Comparison of ENCODE assay signal across 8 cellular contexts in the genomic region with DNA sequence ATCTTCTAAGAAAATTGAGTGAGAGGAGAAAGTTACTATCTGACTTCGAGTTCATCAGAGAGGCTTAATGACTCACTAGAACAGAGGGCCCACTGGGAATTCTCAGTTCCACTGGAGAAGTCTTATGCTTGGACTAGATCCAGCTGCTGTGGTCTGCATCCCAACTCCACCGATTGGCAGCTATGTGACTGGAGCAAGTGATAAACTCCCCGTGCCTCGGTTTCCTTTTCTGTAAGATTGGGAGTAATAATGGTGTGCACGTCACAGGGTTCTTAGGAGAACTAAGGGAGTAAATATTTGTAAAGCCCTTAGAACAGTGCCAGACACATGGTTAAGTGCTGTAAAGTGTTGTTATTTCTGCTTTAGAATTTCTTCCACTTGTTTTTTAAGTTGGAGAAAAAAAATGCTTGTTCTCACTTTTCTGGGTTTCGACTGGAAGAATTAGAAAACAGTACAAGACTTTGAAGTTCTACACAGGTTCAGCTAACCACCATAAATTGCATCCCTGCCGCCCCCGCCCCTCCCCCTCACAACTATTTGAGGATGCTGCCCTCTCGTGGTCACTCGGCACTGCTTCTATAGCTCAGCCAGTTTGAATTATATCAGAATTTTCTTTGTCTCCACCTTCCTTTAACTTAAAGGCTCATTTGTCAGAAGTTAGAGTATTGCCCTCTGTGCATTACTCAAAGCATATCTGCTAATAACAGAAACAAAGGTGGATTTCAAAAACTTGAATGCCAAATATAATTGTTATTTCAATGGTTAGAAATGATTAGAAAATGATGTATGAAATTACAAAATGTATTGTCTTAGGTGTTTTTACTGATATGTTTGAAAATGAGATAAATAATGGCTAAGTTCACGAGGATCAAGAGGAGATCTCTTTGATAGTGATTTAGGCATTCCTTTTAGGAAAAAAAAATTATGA.
DNase-seq lines count a peak whose midpoint lies in the region; ATAC-seq, FAIRE-seq and TF ChIP-seq lines count a peak whose summit lies in the region.

No MANE protein-coding gene starts in this region.

- TF ChIP-seq CTCF in GM12872 (IDR thresholded peaks at IDR 0.05; ENCODE audit: insufficient read depth, low read depth, low read length), result peak; percentile 73
- TF ChIP-seq CTCF in pancreas (IDR thresholded peaks at IDR 0.05), result peak; percentile 54 to 73 (median 67)
- peak; percentile 23 to 91 (median 69) for TF ChIP-seq CTCF in thyroid gland (IDR thresholded peaks at IDR 0.05)

- peaks cover 11% of the 10 kb centered on the region for H3K4me1 ChIP-seq in SJSA1 (replicated peaks)
- peaks cover 0 to 8% (median 5%) of the 10 kb centered on the region in 3 donors for H3K4me1 ChIP-seq in pancreas
- peaks cover 0 to 6% of the 10 kb centered on the region in 2 donors for H3K4me1 ChIP-seq in thyroid gland

- DNase-seq in M059J (ENCODE audit: low read depth), result peak; percentile 64
- DNase-seq in SJSA1 (ENCODE audit: low read depth in 1 of 2, low spot score in 2 of 2), result peak; percentile 62 to 69
- DNase-seq in activated gamma-delta T cell treated with anti-CD3 and anti-CD28 coated beads, Interleukin-2, amount 50 U/mL, for 16 hours (ENCODE audit: low read depth), result peak; percentile 57
- peak; percentile 62 for DNase-seq in germinal center (ENCODE audit: low spot score)
- peak; percentile 40 to 82 (median 60) for DNase-seq in pancreas
- peak; percentile 68 to 71 for DNase-seq in thyroid gland

- H3K36me3 ChIP-seq in SJSA1, result no peaks in the 10 kb centered on the region
- H3K36me3 ChIP-seq in pancreas, result no peaks in the 10 kb centered on the region
- no peaks in the 10 kb centered on the region for H3K36me3 ChIP-seq in thyroid gland

- intact Hi-C loops in pancreas (cut with DNase I), result no loop called here
- intact Hi-C loops in thyroid gland (cut with DNase I), result loop anchor here (5.0 kb wide), 1 partner anchor 222 kb away; no protein-coding TSS in a partner anchor

- H3K27ac ChIP-seq in SJSA1 (no peak overlapping the region), pancreas (no peak overlapping the region), thyroid gland (no peak overlapping the region)

- no peaks in the 10 kb centered on the region for H3K27me3 ChIP-seq in SJSA1 (replicated peaks)
- H3K27me3 ChIP-seq in pancreas, result no peaks in the 10 kb centered on the region
- no peaks in the 10 kb centered on the region for H3K27me3 ChIP-seq in thyroid gland

- ATAC-seq in pancreas (peak; percentile 80 to 96 (median 94)), HG03442 (IDR thresholded peaks at IDR 0.05; ENCODE audit: unreplicated experiment) (no peak)

- no peak for TF ChIP-seq POLR2A in thyroid gland (IDR thresholded peaks at IDR 0.05)

- 6 to 12% methylated on average over 11 of the region's 11 CpGs for WGBS in pancreas, 2 donors
- 11 to 12% methylated on average over 11 of the region's 11 CpGs for WGBS in thyroid gland, 2 donors

- FAIRE-seq in pancreas (lab: Jason Lieb, UNC), result peak; percentile 47

- H3K9me3 ChIP-seq in SJSA1 (replicated peaks), result no peaks in the 10 kb centered on the region
- H3K9me3 ChIP-seq in pancreas, result no peaks in the 10 kb centered on the region
- no peaks in the 10 kb centered on the region for H3K9me3 ChIP-seq in thyroid gland

- H3K4me3 ChIP-seq in SJSA1 (no peak overlapping the region), pancreas (no peak overlapping the region), thyroid gland (replicated peaks in 1 of 3) (no peak overlapping the region)
